Comparison of ENCODE assay signal across 18 cellular contexts in genomic region chr11:66859686-66860448, GRCh38. TPM values are rescaled to one million over a fixed set of nuclear protein-coding genes. Genes with fewer than 3 reads are reported as not detected.
DNase-seq lines count a peak whose midpoint lies in the region; ATAC-seq and TF ChIP-seq lines count a peak whose summit lies in the region.
"Had no signal": no experiment of that assay in that cellular context is flagged by ENCODE, and none has a peak within 500 bp of the region (broad histone marks: within the 10 kb centered on the region; RNA-seq: fewer than 3 reads in every experiment).

No MANE protein-coding gene starts in this region.

- H3K18ac ChIP-seq in mesenchymal stem cell (ENCODE audit: low read depth in 1 of 2, low read length in 2 of 2) = no peak overlapping the region

- TF ChIP-seq CTCF in Loucy (conservative IDR thresholded peaks at IDR 0.05; ENCODE audit: low read length) = no peak
- no peak for TF ChIP-seq CTCF in chondrocyte (IDR thresholded peaks at IDR 0.05)
- no peak for TF ChIP-seq CTCF in Calu3 (IDR thresholded peaks at IDR 0.05; ENCODE audit: unreplicated experiment)
- no peak for TF ChIP-seq CTCF in hepatocyte (IDR thresholded peaks at IDR 0.05; ENCODE audit: poor library complexity)

- H4K91ac ChIP-seq in mesenchymal stem cell (ENCODE audit: low read length) = no peak overlapping the region

- H3K9me3 ChIP-seq in BLaER1 treated with 17β-estradiol and CSF1 and Interleukin-3, amounts not matched to agents 10 nM and 100 nM (replicated peaks in 1 of 11) = no peaks in the 10 kb centered on the region
- H3K9me3 ChIP-seq in Loucy (ENCODE audit: insufficient read depth, low read depth, low read length) (no peaks in the 10 kb centered on the region), mesenchymal stem cell (ENCODE audit: control insufficient read depth, low read length) (no peaks in the 10 kb centered on the region), hepatocyte (ENCODE audit: low read depth) (no peaks in the 10 kb centered on the region)
- H3K9me3 ChIP-seq: HAP-1 had no signal

- H3K9me2 ChIP-seq in Loucy (replicated peaks; ENCODE audit: low read depth, low read length) = no peaks in the 10 kb centered on the region
- H3K9me2 ChIP-seq in hepatocyte (replicated peaks; ENCODE audit: insufficient read depth) = no peaks in the 10 kb centered on the region

- H3K79me2 ChIP-seq in Loucy (ENCODE audit: insufficient read depth, low read length) = peaks cover 33% of the 10 kb centered on the region
- no peaks in the 10 kb centered on the region for H3K79me2 ChIP-seq in hepatocyte

- H3F3A ChIP-seq in Loucy (ENCODE audit: low read depth) = no peaks in the 10 kb centered on the region

- H3K79me1 ChIP-seq in mesenchymal stem cell (replicated peaks; ENCODE audit: low read length, poor library complexity, severe bottlenecking) = peaks cover 14% of the 10 kb centered on the region

- no peaks in the 10 kb centered on the region for H3K27me3 Mint-ChIP-seq in chondrocyte (ENCODE audit: low read depth)
- H3K27me3 Mint-ChIP-seq in Calu3 (ENCODE audit: unreplicated experiment) = no peaks in the 10 kb centered on the region

- H3K27ac Mint-ChIP-seq in chondrocyte (ENCODE audit: unreplicated experiment) (no peak overlapping the region), Calu3 (ENCODE audit: unreplicated experiment) (no peak overlapping the region)
- H3K27ac Mint-ChIP-seq: CD8-positive, alpha-beta T cell had no signal

- H3K4me2 ChIP-seq in BLaER1 treated with 17β-estradiol and CSF1 and Interleukin-3, amounts not matched to agents 10 nM and 100 nM = peak overlapping the region; percentile 86 to 100 (median 98); a peak in 21 of 22 replicates
- H3K4me2 ChIP-seq in Loucy (ENCODE audit: low read depth, low read length, poor library complexity, severe bottlenecking) (peak overlapping the region; percentile 24), mesenchymal stem cell (ENCODE audit: low read length, poor library complexity, severe bottlenecking) (no peak overlapping the region), hepatocyte (no peak overlapping the region)

- H2AFZ ChIP-seq in Loucy (ENCODE audit: low read length) (no peak overlapping the region), mesenchymal stem cell (ENCODE audit: low read depth, low read length) (no peak overlapping the region), hepatocyte (no peak overlapping the region)

- intact Hi-C loops in Calu3 (cut with micrococcal nuclease; ENCODE audit: unreplicated experiment) = no loop called here

- H3K27me3 ChIP-seq in BLaER1 treated with 17β-estradiol and CSF1 and Interleukin-3, amounts not matched to agents 10 nM and 100 nM = no peaks in the 10 kb centered on the region
- no peaks in the 10 kb centered on the region for H3K27me3 ChIP-seq in Loucy (ENCODE audit: insufficient read depth, low read length, poor library complexity, severe bottlenecking)
- no peaks in the 10 kb centered on the region for H3K27me3 ChIP-seq in mesenchymal stem cell (ENCODE audit: control insufficient read depth in 1 of 2, insufficient read depth in 1 of 2, low read length in 2 of 2)
- H3K27me3 ChIP-seq in hepatocyte = no peaks in the 10 kb centered on the region

- no peak overlapping the region for H3K14ac ChIP-seq in mesenchymal stem cell (ENCODE audit: low read length in 2 of 2)

- H3K23ac ChIP-seq in mesenchymal stem cell (ENCODE audit: low read length in 2 of 2) = no peak overlapping the region

- peak overlapping the region in 5 of 10 experiments; percentile 89 to 98 (median 93); a peak in 6 of 20 replicates for H3K4me3 ChIP-seq in BLaER1 treated with 17β-estradiol and CSF1 and Interleukin-3, amounts not matched to agents 10 nM and 100 nM
- H3K4me3 ChIP-seq in Loucy (ENCODE audit: low read length, poor library complexity, severe bottlenecking) (no peak overlapping the region), mesenchymal stem cell (ENCODE audit: insufficient read depth in 1 of 2, low read depth in 1 of 2, low read length in 2 of 2) (peak overlapping the region in 1 of 2 experiments; percentile 14), hepatocyte (no peak overlapping the region)
- H3K4me3 ChIP-seq: HAP-1, SK-N-MC had no signal

- peaks cover 22 to 58% (median 38%) of the 10 kb centered on the region in 11 experiments; a peak in 21 of 22 replicates for H3K36me3 ChIP-seq in BLaER1 treated with 17β-estradiol and CSF1 and Interleukin-3, amounts not matched to agents 10 nM and 100 nM
- H3K36me3 ChIP-seq in Loucy (ENCODE audit: insufficient read depth, low read length) = no peaks in the 10 kb centered on the region
- H3K36me3 ChIP-seq in mesenchymal stem cell (ENCODE audit: control insufficient read depth in 1 of 2, insufficient read depth in 2 of 2, low read depth in 1 of 2, low read length in 2 of 2) = peaks cover 0 to 60% of the 10 kb centered on the region in 2 experiments
- no peaks in the 10 kb centered on the region for H3K36me3 ChIP-seq in hepatocyte (replicated peaks; ENCODE audit: insufficient read depth, low read depth)

- peak overlapping the region in 5 of 11 experiments; percentile 9 to 100 (median 99); a peak in 9 of 22 replicates for H3K27ac ChIP-seq in BLaER1 treated with 17β-estradiol and CSF1 and Interleukin-3, amounts not matched to agents 10 nM and 100 nM
- H3K27ac ChIP-seq in mesenchymal stem cell (ENCODE audit: low read length, poor library complexity, severe bottlenecking) = no peak overlapping the region
- H3K27ac ChIP-seq in hepatocyte = no peak overlapping the region
- H3K27ac ChIP-seq: HL-60, SK-N-MC had no signal

- DNase-seq in chondrocyte (ENCODE audit: low spot score) (peak; percentile 76), mesenchymal stem cell (no peak), Calu3 (no peak), hepatocyte (ENCODE audit: low spot score) (no peak)
- DNase-seq: ACHN; CD8-positive, alpha-beta T cell; MM.1S; NCI-H1105; NCI-H187; NCI-H69; NK-92 treated with Interleukin-12 subunit alpha and Interleukin-12 subunit beta, amount 100 ng/mL, for 24 hours had no signal

- BruUV-seq in Calu3 (replicated peaks; lab: Mats Ljungman, UMichigan) = no TSS peak

- WGBS in mesenchymal stem cell = 92% methylated on average over 41 of the region's 41 CpGs
- 93% methylated on average over 20 of the region's 41 CpGs for WGBS in hepatocyte (ENCODE audit: low lambda C conversion rate, missing lambda C conversion rate)

- peak overlapping the region; percentile 56 for H2BK15ac ChIP-seq in mesenchymal stem cell (ENCODE audit: low read depth, poor library complexity, severe bottlenecking)

- H3K4me1 Mint-ChIP-seq in chondrocyte (ENCODE audit: low read depth) (peaks cover 14% of the 10 kb centered on the region), Calu3 (ENCODE audit: low read depth, unreplicated experiment) (no peaks in the 10 kb centered on the region)

- no peak overlapping the region for H2BK5ac ChIP-seq in mesenchymal stem cell (ENCODE audit: low read depth, low read length, poor library complexity, severe bottlenecking)

- H3K4me1 ChIP-seq in BLaER1 treated with 17β-estradiol and CSF1 and Interleukin-3, amounts not matched to agents 10 nM and 100 nM = peaks cover 51 to 76% (median 68%) of the 10 kb centered on the region in 10 experiments
- peaks cover 16% of the 10 kb centered on the region for H3K4me1 ChIP-seq in Loucy (ENCODE audit: insufficient read depth, low read length, poor library complexity, severe bottlenecking)
- H3K4me1 ChIP-seq in mesenchymal stem cell (ENCODE audit: control insufficient read depth, insufficient read depth, low read depth, low read length) = peaks cover 28% of the 10 kb centered on the region
- H3K4me1 ChIP-seq in hepatocyte (ENCODE audit: insufficient read depth) = peaks cover 8% of the 10 kb centered on the region

- peaks cover 13 to 73% (median 51%) of the 10 kb centered on the region in 11 experiments; a peak in 21 of 22 replicates for H4K20me1 ChIP-seq in BLaER1 treated with 17β-estradiol and CSF1 and Interleukin-3, amounts not matched to agents 10 nM and 100 nM
- H4K20me1 ChIP-seq in Loucy (ENCODE audit: insufficient read depth, low read length, poor library complexity, severe bottlenecking) (peaks cover 9% of the 10 kb centered on the region), hepatocyte (ENCODE audit: insufficient read depth, poor library complexity, severe bottlenecking) (no peaks in the 10 kb centered on the region)

- no peak overlapping the region for H4K8ac ChIP-seq in mesenchymal stem cell (ENCODE audit: low read length)

- ATAC-seq in HG02885 (IDR thresholded peaks at IDR 0.05; ENCODE audit: poor library complexity, unreplicated experiment) = no peak
- no peak for ATAC-seq in GM21360 (IDR thresholded peaks at IDR 0.05; ENCODE audit: unreplicated experiment)
- ATAC-seq: CD8-positive, alpha-beta T cell had no signal

- H3K9me3 Mint-ChIP-seq in chondrocyte (ENCODE audit: low read depth) = no peaks in the 10 kb centered on the region
- no peaks in the 10 kb centered on the region for H3K9me3 Mint-ChIP-seq in Calu3 (ENCODE audit: low read depth, unreplicated experiment)
- H3K9me3 Mint-ChIP-seq: CD8-positive, alpha-beta T cell had no signal

- no peak overlapping the region for H3K4ac ChIP-seq in mesenchymal stem cell (ENCODE audit: low read depth in 1 of 2, low read length in 2 of 2)

- H2BK12ac ChIP-seq in mesenchymal stem cell (ENCODE audit: low read length in 2 of 2) = peak overlapping the region in 1 of 2 experiments; percentile 8

- no peak overlapping the region for H2AK5ac ChIP-seq in mesenchymal stem cell (ENCODE audit: low read length, severe bottlenecking)

- peak overlapping the region; percentile 8 to 100 (median 97); a peak in 16 of 22 replicates for H3K9ac ChIP-seq in BLaER1 treated with 17β-estradiol and CSF1 and Interleukin-3, amounts not matched to agents 10 nM and 100 nM
- no peak overlapping the region for H3K9ac ChIP-seq in Loucy (ENCODE audit: low read depth, low read length, poor library complexity, severe bottlenecking)
- no peak overlapping the region for H3K9ac ChIP-seq in mesenchymal stem cell (ENCODE audit: low read length)

- no peak overlapping the region for H3K4me3 Mint-ChIP-seq in chondrocyte (ENCODE audit: unreplicated experiment)
- H3K4me3 Mint-ChIP-seq in Calu3 (ENCODE audit: low read depth, unreplicated experiment) = no peak overlapping the region
- H3K4me3 Mint-ChIP-seq: CD8-positive, alpha-beta T cell had no signal

- H2BK120ac ChIP-seq in mesenchymal stem cell (ENCODE audit: low read depth, low read length) = no peak overlapping the region

- CTCF ChIA-PET in Calu3 (lab: Charles Lee) = no interaction called here

- H3K36me3 Mint-ChIP-seq in chondrocyte (ENCODE audit: low read depth) = peaks cover 1% of the 10 kb centered on the region
- H3K36me3 Mint-ChIP-seq in Calu3 (ENCODE audit: insufficient read depth, unreplicated experiment) = peaks cover 53% of the 10 kb centered on the region
- H3K36me3 Mint-ChIP-seq: CD8-positive, alpha-beta T cell had no signal

RNA-seq across cellular contexts. Expression of gene LRFN4, which starts 3.0 kb away (rescaled TPM):
- total RNA-seq in chondrocyte = 33.8 to 47.2 TPM (median 46.8 TPM) in 3 replicates
- polyA plus RNA-seq in mesenchymal stem cell (2013, experiment 1 of 2) = 16.0 TPM
- polyA plus RNA-seq in mesenchymal stem cell (2013, experiment 2 of 2) = 15.3 TPM
- 30.1 and 30.3 TPM in 2 replicates for total RNA-seq in Calu3 (2022)
- 12.5 and 15.8 TPM in 2 replicates for total RNA-seq in hepatocyte
- 14.3 and 30.2 TPM in 2 replicates for polyA plus RNA-seq in hepatocyte

RNA-seq across cellular contexts. Expression of gene RCE1, which starts 16.6 kb away (rescaled TPM):
- 17.0 to 18.8 TPM (median 17.3 TPM) in 3 replicates for total RNA-seq in chondrocyte
- 11.2 TPM for polyA plus RNA-seq in mesenchymal stem cell (2013, experiment 1 of 2)
- polyA plus RNA-seq in mesenchymal stem cell (2013, experiment 2 of 2) = 10.9 TPM
- total RNA-seq in Calu3 (2022) = 23.5 and 26.2 TPM in 2 replicates
- 19.8 and 27.0 TPM in 2 replicates for total RNA-seq in hepatocyte
- polyA plus RNA-seq in hepatocyte = 41.4 and 42.2 TPM in 2 replicates

Comparison
In these comparisons a context has a peak if more than half of its experiments do, and no peak if none do; other contexts are left out.
1. H3K4me2 ChIP-seq: peak in BLaER1 treated with 17β-estradiol and CSF1 and Interleukin-3, amounts not matched to agents 10 nM and 100 nM (11 of 11) and Loucy (single experiment); none in mesenchymal stem cell (single experiment) and hepatocyte (single experiment).
2. H3K9ac ChIP-seq: peak in BLaER1 treated with 17β-estradiol and CSF1 and Interleukin-3, amounts not matched to agents 10 nM and 100 nM (11 of 11); none in Loucy (single experiment) and mesenchymal stem cell (single experiment).